1 cellular context compared by ENCODE assay signal in genomic region chr11:29280452-29280851, GRCh38.
TF ChIP-seq lines count a peak whose summit lies in the region.

No MANE protein-coding gene starts in this region.

TF ChIP-seq in A549, 52 proteins besides CTCF, POLR2A, EP300 and RAD21 (continued from another document):
- TF ChIP-seq, protein P1, sequence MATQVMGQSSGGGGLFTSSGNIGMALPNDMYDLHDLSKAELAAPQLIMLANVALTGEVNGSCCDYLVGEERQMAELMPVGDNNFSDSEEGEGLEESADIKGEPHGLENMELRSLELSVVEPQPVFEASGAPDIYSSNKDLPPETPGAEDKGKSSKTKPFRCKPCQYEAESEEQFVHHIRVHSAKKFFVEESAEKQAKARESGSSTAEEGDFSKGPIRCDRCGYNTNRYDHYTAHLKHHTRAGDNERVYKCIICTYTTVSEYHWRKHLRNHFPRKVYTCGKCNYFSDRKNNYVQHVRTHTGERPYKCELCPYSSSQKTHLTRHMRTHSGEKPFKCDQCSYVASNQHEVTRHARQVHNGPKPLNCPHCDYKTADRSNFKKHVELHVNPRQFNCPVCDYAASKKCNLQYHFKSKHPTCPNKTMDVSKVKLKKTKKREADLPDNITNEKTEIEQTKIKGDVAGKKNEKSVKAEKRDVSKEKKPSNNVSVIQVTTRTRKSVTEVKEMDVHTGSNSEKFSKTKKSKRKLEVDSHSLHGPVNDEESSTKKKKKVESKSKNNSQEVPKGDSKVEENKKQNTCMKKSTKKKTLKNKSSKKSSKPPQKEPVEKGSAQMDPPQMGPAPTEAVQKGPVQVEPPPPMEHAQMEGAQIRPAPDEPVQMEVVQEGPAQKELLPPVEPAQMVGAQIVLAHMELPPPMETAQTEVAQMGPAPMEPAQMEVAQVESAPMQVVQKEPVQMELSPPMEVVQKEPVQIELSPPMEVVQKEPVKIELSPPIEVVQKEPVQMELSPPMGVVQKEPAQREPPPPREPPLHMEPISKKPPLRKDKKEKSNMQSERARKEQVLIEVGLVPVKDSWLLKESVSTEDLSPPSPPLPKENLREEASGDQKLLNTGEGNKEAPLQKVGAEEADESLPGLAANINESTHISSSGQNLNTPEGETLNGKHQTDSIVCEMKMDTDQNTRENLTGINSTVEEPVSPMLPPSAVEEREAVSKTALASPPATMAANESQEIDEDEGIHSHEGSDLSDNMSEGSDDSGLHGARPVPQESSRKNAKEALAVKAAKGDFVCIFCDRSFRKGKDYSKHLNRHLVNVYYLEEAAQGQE (IDR thresholded peaks at IDR 0.05) = no peak
